Comparison of ENCODE assay signal across 21 cellular contexts in the genomic region with DNA sequence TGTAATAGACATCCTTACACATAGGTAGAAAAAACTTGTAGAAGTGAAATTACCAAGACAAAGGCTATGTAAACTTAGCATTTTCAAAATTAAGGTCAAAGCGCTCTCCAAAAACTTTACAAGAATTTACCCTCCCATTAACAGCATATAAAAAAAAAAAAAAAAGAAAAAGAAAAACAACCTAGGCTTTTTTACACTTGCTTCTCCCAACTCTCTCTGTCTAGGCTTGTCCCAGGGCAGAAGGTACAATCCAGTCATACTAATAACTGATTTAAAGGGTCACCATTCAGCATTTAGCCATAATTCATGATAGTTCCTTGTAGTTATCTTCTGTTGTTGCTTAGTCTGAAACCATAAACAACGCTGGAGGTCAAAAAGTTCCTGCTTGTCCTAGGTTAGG.
DNase-seq lines count a peak whose midpoint lies in the region; ATAC-seq, FAIRE-seq and TF ChIP-seq lines count a peak whose summit lies in the region.
"Had no signal": no experiment of that assay in that cellular context is flagged by ENCODE, and none has a peak within 500 bp of the region (broad histone marks: within the 10 kb centered on the region; RNA-seq: fewer than 3 reads in every experiment).

No MANE protein-coding gene starts in this region.

- H3K79me2 ChIP-seq in Karpas-422 (ENCODE audit: low read length), result peaks cover 90% of the 10 kb centered on the region

- H3K9me3 ChIP-seq in Karpas-422 (ENCODE audit: low read length), result no peaks in the 10 kb centered on the region
- H3K9me3 ChIP-seq: Caco-2, Peyer's patch had no signal

- H3K9me3 Mint-ChIP-seq in activated CD8-positive, alpha-beta T cell treated with anti-CD3 and anti-CD28 coated beads for 36 hours, result no peaks in the 10 kb centered on the region
- no peaks in the 10 kb centered on the region for H3K9me3 Mint-ChIP-seq in activated CD8-positive, alpha-beta T cell treated with anti-CD3 and anti-CD28 coated beads, Interleukin-2, amount 10 ng/mL, durations not matched to agents 7 days and 5 days (ENCODE audit: insufficient read depth)
- H3K9me3 Mint-ChIP-seq in stimulated activated naive CD8-positive, alpha-beta T cell treated with anti-CD3 and anti-CD28 coated beads, Interleukin-15, amount 100 ng/mL, for 72 hours, result peaks cover 5 to 6% of the 10 kb centered on the region in 2 donors

- H3K27ac Mint-ChIP-seq in activated CD8-positive, alpha-beta T cell treated with anti-CD3 and anti-CD28 coated beads for 36 hours, result peak overlapping the region; percentile 31
- no peak overlapping the region for H3K27ac Mint-ChIP-seq in activated CD8-positive, alpha-beta T cell treated with anti-CD3 and anti-CD28 coated beads, Interleukin-2, amount 10 ng/mL, durations not matched to agents 7 days and 5 days
- H3K27ac Mint-ChIP-seq in stimulated activated naive CD8-positive, alpha-beta T cell treated with anti-CD3 and anti-CD28 coated beads, Interleukin-15, amount 100 ng/mL, for 72 hours, result peak overlapping the region in 1 of 2 donors; percentile 77

- no peak for ATAC-seq in activated CD8-positive, alpha-beta T cell treated with anti-CD3 and anti-CD28 coated beads for 36 hours
- ATAC-seq in activated CD8-positive, alpha-beta T cell treated with anti-CD3 and anti-CD28 coated beads, Interleukin-2, amount 10 ng/mL, durations not matched to agents 7 days and 5 days, result no peak
- no peak for ATAC-seq in stimulated activated naive CD8-positive, alpha-beta T cell treated with anti-CD3 and anti-CD28 coated beads, Interleukin-15, amount 100 ng/mL, for 72 hours
- ATAC-seq in GM19328 (IDR thresholded peaks at IDR 0.05; ENCODE audit: unreplicated experiment) (no peak), GM19035 (IDR thresholded peaks at IDR 0.05; ENCODE audit: unreplicated experiment) (no peak)

- H4K20me1 ChIP-seq in Karpas-422 (ENCODE audit: insufficient read depth, low read depth, low read length), result peaks cover 10% of the 10 kb centered on the region; the same call in 1 of the 2 replicates

- peak; percentile 83 for FAIRE-seq in endometrium (lab: Jason Lieb, UNC)
- no peak for FAIRE-seq in D721Med (lab: Jason Lieb, UNC)

- no peak overlapping the region for H3K9ac ChIP-seq in Karpas-422 (ENCODE audit: low read length)

- no peak overlapping the region for H3K4me2 ChIP-seq in Karpas-422 (ENCODE audit: low read depth, low read length, poor library complexity, severe bottlenecking)

- H3K4me3 Mint-ChIP-seq in activated CD8-positive, alpha-beta T cell treated with anti-CD3 and anti-CD28 coated beads for 36 hours, result no peak overlapping the region
- H3K4me3 Mint-ChIP-seq in activated CD8-positive, alpha-beta T cell treated with anti-CD3 and anti-CD28 coated beads, Interleukin-2, amount 10 ng/mL, durations not matched to agents 7 days and 5 days, result no peak overlapping the region
- peak overlapping the region; percentile 11 to 13 for H3K4me3 Mint-ChIP-seq in stimulated activated naive CD8-positive, alpha-beta T cell treated with anti-CD3 and anti-CD28 coated beads, Interleukin-15, amount 100 ng/mL, for 72 hours

- H3K4me1 Mint-ChIP-seq in activated CD8-positive, alpha-beta T cell treated with anti-CD3 and anti-CD28 coated beads for 36 hours (ENCODE audit: low read depth), result peaks cover 81% of the 10 kb centered on the region
- peaks cover 69% of the 10 kb centered on the region for H3K4me1 Mint-ChIP-seq in activated CD8-positive, alpha-beta T cell treated with anti-CD3 and anti-CD28 coated beads, Interleukin-2, amount 10 ng/mL, durations not matched to agents 7 days and 5 days (ENCODE audit: low read depth)
- H3K4me1 Mint-ChIP-seq in stimulated activated naive CD8-positive, alpha-beta T cell treated with anti-CD3 and anti-CD28 coated beads, Interleukin-15, amount 100 ng/mL, for 72 hours, result peaks cover 83% of the 10 kb centered on the region

- H3K9me2 ChIP-seq in Karpas-422 (replicated peaks; ENCODE audit: insufficient read depth, low read length), result no peaks in the 10 kb centered on the region

- no peak overlapping the region for H2AFZ ChIP-seq in Karpas-422 (ENCODE audit: low read length)

- DNase-seq in activated CD8-positive, alpha-beta T cell treated with anti-CD3 and anti-CD28 coated beads for 36 hours, result no peak
- DNase-seq in activated CD8-positive, alpha-beta T cell treated with anti-CD3 and anti-CD28 coated beads, Interleukin-2, amount 10 ng/mL, durations not matched to agents 7 days and 5 days, result no peak
- DNase-seq in Karpas-422 (no peak), D721Med (ENCODE audit: insufficient read length, low spot score) (no peak)
- no peak for DNase-seq in stimulated activated naive CD8-positive, alpha-beta T cell treated with anti-CD3 and anti-CD28 coated beads, Interleukin-15, amount 100 ng/mL, for 72 hours
- DNase-seq: C1 segment of cervical spinal cord, Caco-2, DMS53, HCEC 1CT, KBM-7, NCI-H1092, NCI-H187, NCI-H446 treated with DMSO at 0.1 percent for 48 hours, NCI-H774, Peyer's patch, SIG-M5 had no signal

- CTCF ChIA-PET in activated CD8-positive, alpha-beta T cell treated with anti-CD3 and anti-CD28 coated beads for 36 hours (lab: Charles Lee), result interaction anchor here (1.5 kb wide), 2 partner anchors 13 to 129 kb away, joined by 3 to 5 read pairs; no protein-coding TSS in a partner anchor
- CTCF ChIA-PET in activated CD8-positive, alpha-beta T cell treated with anti-CD3 and anti-CD28 coated beads, Interleukin-2, amount 10 ng/mL, durations not matched to agents 7 days and 5 days (lab: Charles Lee), result interaction anchor here (1.5 to 1.9 kb wide), 2 partner anchors 17 to 126 kb away, joined by 3 to 4 read pairs; no protein-coding TSS in a partner anchor

- H3K4me1 ChIP-seq in Karpas-422 (ENCODE audit: low read length), result peaks cover 68% of the 10 kb centered on the region

- H3K36me3 Mint-ChIP-seq in activated CD8-positive, alpha-beta T cell treated with anti-CD3 and anti-CD28 coated beads for 36 hours (ENCODE audit: low read depth), result peaks cover 48% of the 10 kb centered on the region
- peaks cover 56% of the 10 kb centered on the region for H3K36me3 Mint-ChIP-seq in activated CD8-positive, alpha-beta T cell treated with anti-CD3 and anti-CD28 coated beads, Interleukin-2, amount 10 ng/mL, durations not matched to agents 7 days and 5 days (ENCODE audit: low read depth)

- POLR2A ChIA-PET in activated CD8-positive, alpha-beta T cell treated with anti-CD3 and anti-CD28 coated beads for 36 hours (lab: Charles Lee), result interaction anchor here (0.6 kb wide), 1 partner anchor 168 kb away, joined by 3 read pairs; no protein-coding TSS in a partner anchor
- POLR2A ChIA-PET in activated CD8-positive, alpha-beta T cell treated with anti-CD3 and anti-CD28 coated beads, Interleukin-2, amount 10 ng/mL, durations not matched to agents 7 days and 5 days (lab: Charles Lee), result no interaction called here

- no peak for TF ChIP-seq CTCF in activated CD8-positive, alpha-beta T cell treated with anti-CD3 and anti-CD28 coated beads for 36 hours (IDR thresholded peaks at IDR 0.05)
- TF ChIP-seq CTCF in D721Med (IDR thresholded peaks at IDR 0.05; ENCODE audit: insufficient read depth, missing control alignments), result no peak

- no peaks in the 10 kb centered on the region for H3K36me3 ChIP-seq in Karpas-422 (ENCODE audit: insufficient read depth, low read length)
- H3K36me3 ChIP-seq: Peyer's patch had no signal

- H3K27ac ChIP-seq in Karpas-422 (ENCODE audit: low read length), result peak overlapping the region; percentile 2; the same call in 1 of the 2 replicates
- H3K27ac ChIP-seq: 22Rv1, HL-60, Peyer's patch had no signal

- H3K27me3 Mint-ChIP-seq in activated CD8-positive, alpha-beta T cell treated with anti-CD3 and anti-CD28 coated beads for 36 hours, result no peaks in the 10 kb centered on the region
- no peaks in the 10 kb centered on the region for H3K27me3 Mint-ChIP-seq in activated CD8-positive, alpha-beta T cell treated with anti-CD3 and anti-CD28 coated beads, Interleukin-2, amount 10 ng/mL, durations not matched to agents 7 days and 5 days (ENCODE audit: low read depth)
- H3K27me3 Mint-ChIP-seq in stimulated activated naive CD8-positive, alpha-beta T cell treated with anti-CD3 and anti-CD28 coated beads, Interleukin-15, amount 100 ng/mL, for 72 hours, result no peaks in the 10 kb centered on the region

- no peak overlapping the region for H3K4me3 ChIP-seq in Karpas-422 (ENCODE audit: low read length)
- H3K4me3 ChIP-seq: Peyer's patch had no signal

- intact Hi-C loops in activated CD8-positive, alpha-beta T cell treated with anti-CD3 and anti-CD28 coated beads for 36 hours (cut with micrococcal nuclease), result no loop called here

- H3K27me3 ChIP-seq in Karpas-422 (ENCODE audit: low read length), result no peaks in the 10 kb centered on the region
- H3K27me3 ChIP-seq: Peyer's patch had no signal

Comparison
In these comparisons a context has a peak if more than half of its experiments do, and no peak if none do; other contexts are left out.
1. H3K4me3 Mint-ChIP-seq: peak in stimulated activated naive CD8-positive, alpha-beta T cell treated with anti-CD3 and anti-CD28 coated beads, Interleukin-15, amount 100 ng/mL, for 72 hours (2 of 2); none in activated CD8-positive, alpha-beta T cell treated with anti-CD3 and anti-CD28 coated beads for 36 hours (single experiment) and activated CD8-positive, alpha-beta T cell treated with anti-CD3 and anti-CD28 coated beads, Interleukin-2, amount 10 ng/mL, durations not matched to agents 7 days and 5 days (single experiment).